In the genomic region with DNA sequence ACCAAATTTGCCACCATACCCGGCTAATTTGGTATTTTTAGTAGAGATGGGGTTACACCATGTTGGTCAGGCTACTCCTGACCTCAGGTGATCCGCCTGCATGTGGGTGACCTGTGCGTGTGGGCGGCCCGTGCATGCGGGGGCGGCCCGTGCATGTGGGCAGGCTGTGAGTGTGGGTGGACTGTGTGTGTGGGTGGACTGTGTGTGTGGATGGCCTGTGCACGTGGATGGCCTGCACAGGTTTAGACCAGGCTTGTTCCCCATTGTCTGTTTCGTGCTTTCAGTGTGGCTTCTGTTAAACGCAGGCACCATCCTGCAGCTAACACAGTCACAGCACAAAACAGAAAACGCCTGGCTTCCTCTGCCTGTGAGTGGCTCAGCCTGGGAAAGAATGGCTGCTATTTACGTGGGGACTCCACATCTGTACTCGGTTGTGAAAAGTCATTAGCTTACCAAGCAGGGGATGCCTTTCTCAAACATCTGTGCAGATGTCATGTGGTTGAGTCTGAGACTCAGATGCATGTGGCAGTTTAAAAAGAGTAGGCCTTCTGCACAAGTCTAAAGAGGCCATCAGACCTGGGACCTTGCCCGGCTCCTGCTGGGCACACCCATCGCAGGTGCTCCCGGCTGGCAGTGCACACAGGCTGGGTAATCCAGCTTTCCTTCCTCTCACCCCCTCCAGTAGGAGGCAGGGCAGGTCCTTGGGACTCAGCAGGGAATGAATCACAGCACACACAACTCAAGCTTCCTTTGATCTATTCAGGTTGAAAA, we compare ENCODE assay signal across 12 cellular contexts.
DNase-seq lines count a peak whose midpoint lies in the region; ATAC-seq and TF ChIP-seq lines count a peak whose summit lies in the region.
"Had no signal": no experiment of that assay in that cellular context is flagged by ENCODE, and none has a peak within 500 bp of the region (broad histone marks: within the 10 kb centered on the region; RNA-seq: fewer than 3 reads in every experiment).

No MANE protein-coding gene starts in this region.

- peaks cover 26% of the 10 kb centered on the region for H3K4me1 Mint-ChIP-seq in MCF 10A (ENCODE audit: insufficient read depth, unreplicated experiment)
- H3K4me1 Mint-ChIP-seq in activated CD4-positive, alpha-beta T cell treated with anti-CD3 and anti-CD28 coated beads, Interleukin-2, amount 10 ng/mL, durations not matched to agents 7 days and 5 days: no peaks in the 10 kb centered on the region
- H3K4me1 Mint-ChIP-seq: activated B cell treated with CpG ODN at 0.5 μM for 24 hours, naive B cell had no signal

- peak overlapping the region; percentile 5 for H3K27ac Mint-ChIP-seq in MCF 10A (ENCODE audit: low read depth, unreplicated experiment)
- H3K27ac Mint-ChIP-seq in activated CD4-positive, alpha-beta T cell treated with anti-CD3 and anti-CD28 coated beads, Interleukin-2, amount 10 ng/mL, durations not matched to agents 7 days and 5 days: no peak overlapping the region
- H3K27ac Mint-ChIP-seq: activated B cell treated with CpG ODN at 0.5 μM for 24 hours, naive B cell had no signal

- H3K9me2 ChIP-seq in SK-N-SH: no peaks in the 10 kb centered on the region

- intact Hi-C loops in MCF 10A (cut with micrococcal nuclease) (loop anchor here (1.0 kb wide), 4 partner anchors 63 to 142 kb away; a partner anchor contains a TSS), lower lobe of right lung (cut with DNase I) (no loop called here)

- no peak overlapping the region for H3K4me3 Mint-ChIP-seq in MCF 10A (ENCODE audit: unreplicated experiment)
- no peak overlapping the region for H3K4me3 Mint-ChIP-seq in activated CD4-positive, alpha-beta T cell treated with anti-CD3 and anti-CD28 coated beads, Interleukin-2, amount 10 ng/mL, durations not matched to agents 7 days and 5 days
- H3K4me3 Mint-ChIP-seq: activated B cell treated with CpG ODN at 0.5 μM for 24 hours, naive B cell had no signal

- no peak overlapping the region for H3K4me2 ChIP-seq in SK-N-SH

- 55% methylated on average over 15 of the region's 17 CpGs for WGBS in SK-N-SH (ENCODE audit: low lambda C conversion rate)

- peak; percentile 70 for TF ChIP-seq CTCF in C4-2B (conservative IDR thresholded peaks at IDR 0.05)
- TF ChIP-seq CTCF in MCF 10A (IDR thresholded peaks at IDR 0.05; ENCODE audit: unreplicated experiment): peak; percentile 47
- TF ChIP-seq CTCF in lower lobe of right lung (IDR thresholded peaks at IDR 0.05): peak; percentile 35
- no peak for TF ChIP-seq CTCF in SK-N-SH (IDR thresholded peaks at IDR 0.05)

- H3K79me2 ChIP-seq in SK-N-SH (ENCODE audit: insufficient read depth): no peaks in the 10 kb centered on the region

- peak; percentile 81 to 87 for ATAC-seq in lower lobe of right lung
- ATAC-seq in HG03342 (IDR thresholded peaks at IDR 0.05; ENCODE audit: unreplicated experiment): no peak
- ATAC-seq in GM21528 (IDR thresholded peaks at IDR 0.05; ENCODE audit: low FRiP score, unreplicated experiment): no peak

- H3K4me3 ChIP-seq in lower lobe of right lung: no peak overlapping the region
- H3K4me3 ChIP-seq in SK-N-SH (ENCODE audit: low read depth in 2 of 2, low read length in 1 of 2): no peak overlapping the region

- H3K27me3 Mint-ChIP-seq in MCF 10A (ENCODE audit: insufficient read depth, unreplicated experiment): peaks cover 2% of the 10 kb centered on the region
- no peaks in the 10 kb centered on the region for H3K27me3 Mint-ChIP-seq in activated CD4-positive, alpha-beta T cell treated with anti-CD3 and anti-CD28 coated beads, Interleukin-2, amount 10 ng/mL, durations not matched to agents 7 days and 5 days
- H3K27me3 Mint-ChIP-seq: activated B cell treated with CpG ODN at 0.5 μM for 24 hours had no signal

- H3K36me3 ChIP-seq in lower lobe of right lung (no peaks in the 10 kb centered on the region), SK-N-SH (replicated peaks in 1 of 2; ENCODE audit: control insufficient read depth in 1 of 2, insufficient read depth in 2 of 2, low read length in 1 of 2) (no peaks in the 10 kb centered on the region)

- H3K27me3 ChIP-seq in lower lobe of right lung (ENCODE audit: low read depth) (no peaks in the 10 kb centered on the region), SK-N-SH (ENCODE audit: insufficient read depth) (no peaks in the 10 kb centered on the region)

- H3K9me3 ChIP-seq in lower lobe of right lung (no peaks in the 10 kb centered on the region), SK-N-SH (no peaks in the 10 kb centered on the region)
- H3K9me3 ChIP-seq: Caco-2 had no signal

- peak; percentile 25 for DNase-seq in NCI-H1092 (lab: John Stamatoyannopoulos, UW)
- DNase-seq in MCF 10A (ENCODE audit: unreplicated experiment): peak; percentile 79
- peak; percentile 72 for DNase-seq in lower lobe of right lung
- no peak for DNase-seq in SK-N-SH
- DNase-seq in activated CD4-positive, alpha-beta T cell treated with anti-CD3 and anti-CD28 coated beads, Interleukin-2, amount 10 ng/mL, durations not matched to agents 7 days and 5 days: no peak
- DNase-seq: activated B cell treated with CpG ODN at 0.5 μM for 24 hours, KBM-7, naive B cell had no signal

- H4K20me1 ChIP-seq in SK-N-SH (ENCODE audit: insufficient read depth): no peaks in the 10 kb centered on the region

- TF ChIP-seq RAD21 in SK-N-SH (IDR thresholded peaks at IDR 0.05; ENCODE audit: low read length): no peak

- H3K27ac ChIP-seq in C4-2B (no peak overlapping the region), lower lobe of right lung (no peak overlapping the region), SK-N-SH (ENCODE audit: low read depth in 2 of 2, low read length in 1 of 2) (no peak overlapping the region)

- H3K36me3 Mint-ChIP-seq in MCF 10A (ENCODE audit: insufficient read depth, unreplicated experiment): no peaks in the 10 kb centered on the region
- no peaks in the 10 kb centered on the region for H3K36me3 Mint-ChIP-seq in activated CD4-positive, alpha-beta T cell treated with anti-CD3 and anti-CD28 coated beads, Interleukin-2, amount 10 ng/mL, durations not matched to agents 7 days and 5 days (ENCODE audit: low read depth)
- H3K36me3 Mint-ChIP-seq: naive B cell had no signal

- CTCF ChIA-PET in MCF 10A (lab: Yijun Ruan, JAX): interaction anchor here (0.6 to 9.3 kb wide), 50 partner anchors 9 to 756 kb away, joined by 3 to 137 read pairs (median 5); no protein-coding TSS in a partner anchor
- CTCF ChIA-PET in SK-N-SH (lab: Yijun Ruan, JAX): interaction anchor here (1.1 to 2.9 kb wide), 2 partner anchors 62 to 142 kb away, joined by 4 to 10 read pairs; no protein-coding TSS in a partner anchor
- CTCF ChIA-PET in activated CD4-positive, alpha-beta T cell treated with anti-CD3 and anti-CD28 coated beads, Interleukin-2, amount 10 ng/mL, durations not matched to agents 7 days and 5 days (lab: Charles Lee): no interaction called here

- no peaks in the 10 kb centered on the region for H3K9me3 Mint-ChIP-seq in MCF 10A (ENCODE audit: unreplicated experiment)
- H3K9me3 Mint-ChIP-seq in activated CD4-positive, alpha-beta T cell treated with anti-CD3 and anti-CD28 coated beads, Interleukin-2, amount 10 ng/mL, durations not matched to agents 7 days and 5 days: no peaks in the 10 kb centered on the region
- H3K9me3 Mint-ChIP-seq: activated B cell treated with CpG ODN at 0.5 μM for 24 hours had no signal

- POLR2A ChIA-PET in MCF 10A (lab: Yijun Ruan, JAX) (interaction anchor here (0.9 to 1.9 kb wide), 13 partner anchors 16 to 144 kb away, joined by 3 to 9 read pairs (median 4); no protein-coding TSS in a partner anchor), SK-N-SH (lab: Yijun Ruan, JAX) (no interaction called here)
- POLR2A ChIA-PET in activated CD4-positive, alpha-beta T cell treated with anti-CD3 and anti-CD28 coated beads, Interleukin-2, amount 10 ng/mL, durations not matched to agents 7 days and 5 days (lab: Charles Lee): no interaction called here

- no TSS peak for BruUV-seq in MCF 10A (replicated peaks; lab: Mats Ljungman, UMichigan)

- H2AFZ ChIP-seq in SK-N-SH (ENCODE audit: low read depth): no peak overlapping the region

- H3K4me1 ChIP-seq in lower lobe of right lung (peaks cover 20% of the 10 kb centered on the region), SK-N-SH (ENCODE audit: control insufficient read depth in 1 of 2, insufficient read depth in 2 of 2, low read depth in 1 of 2, low read length in 1 of 2) (no peaks in the 10 kb centered on the region)

- H3K9ac ChIP-seq in SK-N-SH: no peak overlapping the region

- H3F3A ChIP-seq in SK-N-SH (replicated peaks; ENCODE audit: insufficient read depth): no peaks in the 10 kb centered on the region

- TF ChIP-seq EP300 in SK-N-SH (IDR thresholded peaks at IDR 0.05; ENCODE audit: borderline replicate concordance in 1 of 2, low read depth in 1 of 2, low read length in 1 of 2): no peak

TF ChIP-seq in SK-N-SH, 30 proteins besides CTCF, POLR2A, EP300 and RAD21:
- no peak for TF ChIP-seq RFX5 (IDR thresholded peaks at IDR 0.05; ENCODE audit: low read length)
- no peak for TF ChIP-seq MEF2A (IDR thresholded peaks at IDR 0.05; ENCODE audit: borderline replicate concordance, low read depth)
- no peak for TF ChIP-seq SIN3A (IDR thresholded peaks at IDR 0.05; ENCODE audit: borderline replicate concordance, low read depth, low read length)

Comparison
In these comparisons a context has a peak if more than half of its experiments do, and no peak if none do; other contexts are left out.
1. DNase-seq: peak in NCI-H1092 (single experiment), MCF 10A (single experiment) and lower lobe of right lung (single experiment); none in SK-N-SH (single experiment) and activated CD4-positive, alpha-beta T cell treated with anti-CD3 and anti-CD28 coated beads, Interleukin-2, amount 10 ng/mL, durations not matched to agents 7 days and 5 days (single experiment).
2. ATAC-seq: peak in lower lobe of right lung (2 of 2); none in HG03342 (single experiment) and GM21528 (single experiment).